ENCODE assay signal across 1 cellular context in the genomic region with DNA sequence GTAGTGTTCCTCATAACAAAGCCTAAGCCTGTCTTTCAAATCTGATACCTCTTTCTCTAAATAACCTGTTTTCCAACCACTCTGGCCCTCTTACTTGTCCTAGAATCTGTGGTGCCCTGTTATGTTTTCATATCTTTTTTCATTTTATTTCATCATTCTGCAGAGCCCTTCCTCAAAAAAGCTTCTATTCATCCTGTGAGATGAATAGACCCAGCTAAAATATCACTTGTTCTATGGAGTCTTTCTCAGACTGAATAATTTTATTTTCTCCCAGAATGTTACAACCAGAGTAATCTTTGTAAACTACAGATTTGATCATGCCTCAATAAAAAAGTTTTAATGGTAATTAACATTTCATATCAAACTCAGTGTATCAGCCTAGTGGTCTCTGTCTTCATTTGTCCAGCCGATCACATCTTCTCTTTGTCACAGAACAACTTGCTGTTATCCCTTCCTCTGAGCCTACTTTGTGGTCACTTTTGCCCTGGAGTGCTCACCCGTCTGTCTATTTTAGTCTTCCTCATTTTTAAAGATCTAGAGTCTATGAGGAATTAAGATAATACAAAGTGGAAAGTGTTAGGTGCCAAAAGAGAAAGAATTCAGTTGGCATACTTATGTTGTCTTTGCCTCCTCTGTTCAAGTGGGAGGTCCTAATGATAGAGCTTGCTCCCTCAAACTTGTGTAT.
TF ChIP-seq lines count a peak whose summit lies in the region.

No MANE protein-coding gene starts in this region.

TF ChIP-seq in K562, 482 proteins besides CTCF, POLR2A, EP300 and RAD21 (continued from another document and continues in another):
- TF ChIP-seq, protein P1, sequence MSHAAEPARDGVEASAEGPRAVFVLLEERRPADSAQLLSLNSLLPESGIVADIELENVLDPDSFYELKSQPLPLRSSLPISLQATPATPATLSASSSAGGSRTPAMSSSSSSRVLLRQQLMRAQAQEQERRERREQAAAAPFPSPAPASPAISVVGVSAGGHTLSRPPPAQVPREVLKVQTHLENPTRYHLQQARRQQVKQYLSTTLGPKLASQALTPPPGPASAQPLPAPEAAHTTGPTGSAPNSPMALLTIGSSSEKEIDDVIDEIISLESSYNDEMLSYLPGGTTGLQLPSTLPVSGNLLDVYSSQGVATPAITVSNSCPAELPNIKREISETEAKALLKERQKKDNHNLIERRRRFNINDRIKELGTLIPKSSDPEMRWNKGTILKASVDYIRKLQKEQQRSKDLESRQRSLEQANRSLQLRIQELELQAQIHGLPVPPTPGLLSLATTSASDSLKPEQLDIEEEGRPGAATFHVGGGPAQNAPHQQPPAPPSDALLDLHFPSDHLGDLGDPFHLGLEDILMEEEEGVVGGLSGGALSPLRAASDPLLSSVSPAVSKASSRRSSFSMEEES (CRISPR knock-in tag; IDR thresholded peaks at IDR 0.05): no peak
- TF ChIP-seq U2AF2 (optimal IDR thresholded peaks at IDR 0.05; ENCODE audit: low read depth, low read length) (no peak), KAT7 (CRISPR knock-in tag; IDR thresholded peaks at IDR 0.05; ENCODE audit: borderline replicate concordance) (peak; percentile 48; the same call in 1 of the 2 replicates), PHB (CRISPR knock-in tag; IDR thresholded peaks at IDR 0.05) (no peak), ETV6 (IDR thresholded peaks at IDR 0.05; ENCODE audit: borderline replicate concordance in 1 of 2, low read depth in 2 of 2, low read length in 1 of 2) (0 out of 4 replicates have a peak, but pooled peaks of 1 of the 2 experiments have one; percentile 50), ETV6 (CRISPR knock-in tag; IDR thresholded peaks at IDR 0.05; ENCODE audit: borderline replicate concordance) (no peak), ILF3 (IDR thresholded peaks at IDR 0.05; ENCODE audit: borderline replicate concordance) (no peak), MEF2D (tag; conservative IDR thresholded peaks at IDR 0.05; ENCODE audit: low read depth) (peak; percentile 71; the same call in 1 of the 2 replicates), BHLHE40 (IDR thresholded peaks at IDR 0.05; ENCODE audit: low read length) (0 out of 2 replicates have a peak, but pooled peaks have one; percentile 15), ZNF444 (CRISPR knock-in tag; IDR thresholded peaks at IDR 0.05) (no peak), PML (IDR thresholded peaks at IDR 0.05; ENCODE audit: low read length) (peak; percentile 53; the same call in 1 of the 2 replicates), NFE2L1 (tag; IDR thresholded peaks at IDR 0.05; ENCODE audit: borderline replicate concordance, low read depth) (no peak), RCOR1 (IDR thresholded peaks at IDR 0.05; ENCODE audit: borderline replicate concordance in 1 of 2, low read depth in 2 of 2, low read length in 2 of 2) (0 out of 4 replicates have a peak, but pooled peaks of 1 of the 2 experiments have one; percentile 35), SMARCC2 (IDR thresholded peaks at IDR 0.05; ENCODE audit: low read depth) (no peak), ZNF3 (CRISPR knock-in tag; IDR thresholded peaks at IDR 0.05) (no peak), SPI1 (IDR thresholded peaks at IDR 0.05; ENCODE audit: borderline replicate concordance, low read depth, low read length) (peak; percentile 85; the same call in 1 of the 2 replicates), HOXB6 (CRISPR knock-in tag; IDR thresholded peaks at IDR 0.05; ENCODE audit: borderline replicate concordance) (no peak), RFX7 (CRISPR knock-in tag; IDR thresholded peaks at IDR 0.05) (no peak), U2AF1 (optimal IDR thresholded peaks at IDR 0.05; ENCODE audit: low read depth, low read length) (no peak), ELF2 (CRISPR knock-in tag; IDR thresholded peaks at IDR 0.05) (no peak), NEUROD1 (IDR thresholded peaks at IDR 0.05; ENCODE audit: borderline replicate concordance, low read depth, low read length, partially characterized antibody) (no peak), FOXA1 (IDR thresholded peaks at IDR 0.05; ENCODE audit: borderline replicate concordance) (no peak), PRMT5 (CRISPR knock-in tag; IDR thresholded peaks at IDR 0.05) (no peak), PPARD (CRISPR knock-in tag; IDR thresholded peaks at IDR 0.05) (no peak), ZNF778 (CRISPR knock-in tag; IDR thresholded peaks at IDR 0.05) (no peak), TCF3 (CRISPR knock-in tag; IDR thresholded peaks at IDR 0.05) (peak; percentile 59), ZNF197 (CRISPR knock-in tag; IDR thresholded peaks at IDR 0.05; ENCODE audit: low read depth) (peak; percentile 59; the same call in 1 of the 2 replicates), SRSF1 (IDR thresholded peaks at IDR 0.05; ENCODE audit: low read depth, low read length) (no peak), TBL1XR1 (IDR thresholded peaks at IDR 0.05; ENCODE audit: low read length in 2 of 2) (peak in 1 of 2 experiments; percentile 51; a peak in 1 of 4 replicates), GATAD2B (IDR thresholded peaks at IDR 0.05; ENCODE audit: borderline replicate concordance) (no peak), ZNF311 (CRISPR knock-in tag; IDR thresholded peaks at IDR 0.05) (no peak), DMBX1 (CRISPR knock-in tag; IDR thresholded peaks at IDR 0.05; ENCODE audit: borderline replicate concordance) (no peak), GTF2E2 (tag; IDR thresholded peaks at IDR 0.05) (peak; percentile 59; the same call in 1 of the 2 replicates), DDX20 (tag; IDR thresholded peaks at IDR 0.05; ENCODE audit: low read depth) (no peak), TEAD4 (IDR thresholded peaks at IDR 0.05; ENCODE audit: low read length) (peak; percentile 57; the same call in 1 of the 2 replicates), TEAD4 (CRISPR knock-in tag; IDR thresholded peaks at IDR 0.05; ENCODE audit: borderline replicate concordance) (no peak)
- TF ChIP-seq, protein P2, sequence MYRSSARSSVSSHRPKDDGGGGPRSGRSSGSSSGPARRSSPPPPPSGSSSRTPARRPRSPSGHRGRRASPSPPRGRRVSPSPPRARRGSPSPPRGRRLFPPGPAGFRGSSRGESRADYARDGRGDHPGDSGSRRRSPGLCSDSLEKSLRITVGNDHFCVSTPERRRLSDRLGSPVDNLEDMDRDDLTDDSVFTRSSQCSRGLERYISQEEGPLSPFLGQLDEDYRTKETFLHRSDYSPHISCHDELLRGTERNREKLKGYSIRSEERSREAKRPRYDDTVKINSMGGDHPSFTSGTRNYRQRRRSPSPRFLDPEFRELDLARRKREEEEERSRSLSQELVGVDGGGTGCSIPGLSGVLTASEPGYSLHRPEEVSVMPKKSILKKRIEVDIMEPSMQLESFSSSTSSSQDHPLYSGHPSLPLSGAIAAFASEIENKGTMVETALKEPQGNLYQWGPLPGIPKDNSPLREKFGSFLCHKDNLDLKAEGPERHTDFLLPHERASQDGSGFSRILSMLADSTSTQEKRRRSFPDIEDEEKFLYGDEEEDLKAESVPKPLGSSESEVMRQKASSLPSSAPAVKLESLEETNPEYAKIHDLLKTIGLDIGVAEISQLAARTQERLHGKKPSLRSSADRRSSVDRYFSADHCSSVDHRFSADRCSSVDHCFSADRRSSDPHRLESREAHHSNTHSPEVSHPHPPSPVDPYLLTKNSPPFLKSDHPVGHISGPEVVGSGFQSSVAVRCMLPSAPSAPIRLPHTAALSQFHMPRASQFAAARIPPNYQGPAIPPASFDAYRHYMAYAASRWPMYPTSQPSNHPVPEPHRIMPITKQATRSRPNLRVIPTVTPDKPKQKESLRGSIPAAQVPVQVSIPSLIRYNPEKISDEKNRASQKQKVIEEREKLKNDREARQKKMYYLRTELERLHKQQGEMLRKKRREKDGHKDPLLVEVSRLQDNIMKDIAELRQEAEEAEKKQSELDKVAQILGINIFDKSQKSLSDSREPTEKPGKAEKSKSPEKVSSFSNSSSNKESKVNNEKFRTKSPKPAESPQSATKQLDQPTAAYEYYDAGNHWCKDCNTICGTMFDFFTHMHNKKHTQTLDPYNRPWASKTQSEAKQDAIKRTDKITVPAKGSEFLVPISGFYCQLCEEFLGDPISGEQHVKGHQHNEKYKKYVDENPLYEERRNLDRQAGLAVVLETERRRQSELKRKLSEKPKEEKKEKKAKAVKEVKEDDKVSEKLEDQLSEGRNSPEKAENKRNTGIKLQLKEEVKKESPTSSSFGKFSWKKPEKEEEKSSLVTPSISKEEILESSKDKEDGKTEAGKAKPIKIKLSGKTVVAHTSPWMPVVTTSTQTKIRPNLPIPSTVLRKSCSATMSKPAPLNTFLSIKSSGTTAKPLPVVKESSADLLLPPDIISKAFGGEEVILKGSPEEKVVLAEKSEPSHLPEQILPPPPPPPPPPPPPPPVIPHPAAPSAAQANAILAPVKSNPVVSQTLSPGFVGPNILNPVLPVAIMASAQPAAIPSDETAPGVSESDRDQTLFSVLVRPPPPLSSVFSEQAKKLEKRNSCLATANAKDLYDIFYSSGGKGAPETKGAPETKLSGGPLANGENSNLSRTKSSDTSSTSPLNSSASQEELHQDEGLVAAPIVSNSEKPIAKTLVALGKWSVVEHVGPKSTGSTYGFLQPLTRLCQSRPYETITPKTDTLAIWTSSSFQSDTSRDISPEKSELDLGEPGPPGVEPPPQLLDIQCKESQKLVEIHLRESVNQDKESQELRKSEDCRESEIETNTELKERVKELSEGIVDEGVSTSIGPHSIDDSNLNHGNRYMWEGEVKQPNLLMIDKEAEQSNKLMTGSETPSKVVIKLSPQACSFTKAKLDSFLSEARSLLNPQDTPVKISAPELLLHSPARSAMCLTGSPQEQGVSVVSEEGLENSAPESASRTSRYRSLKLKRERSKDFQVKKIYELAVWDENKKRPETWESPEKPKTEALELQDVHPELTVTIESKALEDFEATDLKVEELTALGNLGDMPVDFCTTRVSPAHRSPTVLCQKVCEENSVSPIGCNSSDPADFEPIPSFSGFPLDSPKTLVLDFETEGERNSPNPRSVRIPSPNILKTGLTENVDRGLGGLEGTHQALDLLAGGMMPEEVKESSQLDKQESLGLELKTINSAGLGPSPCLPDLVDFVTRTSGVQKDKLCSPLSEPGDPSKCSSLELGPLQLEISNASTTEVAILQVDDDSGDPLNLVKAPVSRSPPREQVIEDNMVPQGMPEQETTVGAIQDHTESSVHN (IDR thresholded peaks at IDR 0.05; ENCODE audit: borderline replicate concordance in 1 of 2, low read depth in 1 of 2): no peak
- TF ChIP-seq, protein P3, sequence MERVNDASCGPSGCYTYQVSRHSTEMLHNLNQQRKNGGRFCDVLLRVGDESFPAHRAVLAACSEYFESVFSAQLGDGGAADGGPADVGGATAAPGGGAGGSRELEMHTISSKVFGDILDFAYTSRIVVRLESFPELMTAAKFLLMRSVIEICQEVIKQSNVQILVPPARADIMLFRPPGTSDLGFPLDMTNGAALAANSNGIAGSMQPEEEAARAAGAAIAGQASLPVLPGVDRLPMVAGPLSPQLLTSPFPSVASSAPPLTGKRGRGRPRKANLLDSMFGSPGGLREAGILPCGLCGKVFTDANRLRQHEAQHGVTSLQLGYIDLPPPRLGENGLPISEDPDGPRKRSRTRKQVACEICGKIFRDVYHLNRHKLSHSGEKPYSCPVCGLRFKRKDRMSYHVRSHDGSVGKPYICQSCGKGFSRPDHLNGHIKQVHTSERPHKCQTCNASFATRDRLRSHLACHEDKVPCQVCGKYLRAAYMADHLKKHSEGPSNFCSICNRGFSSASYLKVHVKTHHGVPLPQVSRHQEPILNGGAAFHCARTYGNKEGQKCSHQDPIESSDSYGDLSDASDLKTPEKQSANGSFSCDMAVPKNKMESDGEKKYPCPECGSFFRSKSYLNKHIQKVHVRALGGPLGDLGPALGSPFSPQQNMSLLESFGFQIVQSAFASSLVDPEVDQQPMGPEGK (CRISPR knock-in tag; IDR thresholded peaks at IDR 0.05; ENCODE audit: borderline replicate concordance): no peak
- TF ChIP-seq, protein P4, sequence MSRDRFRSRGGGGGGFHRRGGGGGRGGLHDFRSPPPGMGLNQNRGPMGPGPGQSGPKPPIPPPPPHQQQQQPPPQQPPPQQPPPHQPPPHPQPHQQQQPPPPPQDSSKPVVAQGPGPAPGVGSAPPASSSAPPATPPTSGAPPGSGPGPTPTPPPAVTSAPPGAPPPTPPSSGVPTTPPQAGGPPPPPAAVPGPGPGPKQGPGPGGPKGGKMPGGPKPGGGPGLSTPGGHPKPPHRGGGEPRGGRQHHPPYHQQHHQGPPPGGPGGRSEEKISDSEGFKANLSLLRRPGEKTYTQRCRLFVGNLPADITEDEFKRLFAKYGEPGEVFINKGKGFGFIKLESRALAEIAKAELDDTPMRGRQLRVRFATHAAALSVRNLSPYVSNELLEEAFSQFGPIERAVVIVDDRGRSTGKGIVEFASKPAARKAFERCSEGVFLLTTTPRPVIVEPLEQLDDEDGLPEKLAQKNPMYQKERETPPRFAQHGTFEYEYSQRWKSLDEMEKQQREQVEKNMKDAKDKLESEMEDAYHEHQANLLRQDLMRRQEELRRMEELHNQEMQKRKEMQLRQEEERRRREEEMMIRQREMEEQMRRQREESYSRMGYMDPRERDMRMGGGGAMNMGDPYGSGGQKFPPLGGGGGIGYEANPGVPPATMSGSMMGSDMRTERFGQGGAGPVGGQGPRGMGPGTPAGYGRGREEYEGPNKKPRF (IDR thresholded peaks at IDR 0.05; ENCODE audit: low read depth, low read length): no peak
- TF ChIP-seq, protein P5, sequence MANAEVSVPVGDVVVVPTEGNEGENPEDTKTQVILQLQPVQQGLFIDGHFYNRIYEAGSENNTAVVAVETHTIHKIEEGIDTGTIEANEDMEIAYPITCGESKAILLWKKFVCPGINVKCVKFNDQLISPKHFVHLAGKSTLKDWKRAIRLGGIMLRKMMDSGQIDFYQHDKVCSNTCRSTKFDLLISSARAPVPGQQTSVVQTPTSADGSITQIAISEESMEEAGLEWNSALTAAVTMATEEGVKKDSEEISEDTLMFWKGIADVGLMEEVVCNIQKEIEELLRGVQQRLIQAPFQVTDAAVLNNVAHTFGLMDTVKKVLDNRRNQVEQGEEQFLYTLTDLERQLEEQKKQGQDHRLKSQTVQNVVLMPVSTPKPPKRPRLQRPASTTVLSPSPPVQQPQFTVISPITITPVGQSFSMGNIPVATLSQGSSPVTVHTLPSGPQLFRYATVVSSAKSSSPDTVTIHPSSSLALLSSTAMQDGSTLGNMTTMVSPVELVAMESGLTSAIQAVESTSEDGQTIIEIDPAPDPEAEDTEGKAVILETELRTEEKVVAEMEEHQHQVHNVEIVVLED (CRISPR knock-in tag; IDR thresholded peaks at IDR 0.05): no peak
- TF ChIP-seq, protein P6, sequence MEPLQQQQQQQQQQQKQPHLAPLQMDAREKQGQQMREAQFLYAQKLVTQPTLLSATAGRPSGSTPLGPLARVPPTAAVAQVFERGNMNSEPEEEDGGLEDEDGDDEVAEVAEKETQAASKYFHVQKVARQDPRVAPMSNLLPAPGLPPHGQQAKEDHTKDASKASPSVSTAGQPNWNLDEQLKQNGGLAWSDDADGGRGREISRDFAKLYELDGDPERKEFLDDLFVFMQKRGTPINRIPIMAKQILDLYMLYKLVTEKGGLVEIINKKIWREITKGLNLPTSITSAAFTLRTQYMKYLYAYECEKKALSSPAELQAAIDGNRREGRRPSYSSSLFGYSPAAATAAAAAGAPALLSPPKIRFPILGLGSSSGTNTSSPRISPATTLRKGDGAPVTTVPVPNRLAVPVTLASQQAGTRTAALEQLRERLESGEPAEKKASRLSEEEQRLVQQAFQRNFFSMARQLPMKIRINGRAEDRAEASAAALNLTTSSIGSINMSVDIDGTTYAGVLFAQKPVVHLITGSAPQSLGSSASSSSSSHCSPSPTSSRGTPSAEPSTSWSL (CRISPR knock-in tag; IDR thresholded peaks at IDR 0.05; ENCODE audit: borderline replicate concordance): no peak
- TF ChIP-seq, protein P7, sequence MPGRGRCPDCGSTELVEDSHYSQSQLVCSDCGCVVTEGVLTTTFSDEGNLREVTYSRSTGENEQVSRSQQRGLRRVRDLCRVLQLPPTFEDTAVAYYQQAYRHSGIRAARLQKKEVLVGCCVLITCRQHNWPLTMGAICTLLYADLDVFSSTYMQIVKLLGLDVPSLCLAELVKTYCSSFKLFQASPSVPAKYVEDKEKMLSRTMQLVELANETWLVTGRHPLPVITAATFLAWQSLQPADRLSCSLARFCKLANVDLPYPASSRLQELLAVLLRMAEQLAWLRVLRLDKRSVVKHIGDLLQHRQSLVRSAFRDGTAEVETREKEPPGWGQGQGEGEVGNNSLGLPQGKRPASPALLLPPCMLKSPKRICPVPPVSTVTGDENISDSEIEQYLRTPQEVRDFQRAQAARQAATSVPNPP (IDR thresholded peaks at IDR 0.05; ENCODE audit: borderline replicate concordance, insufficient read depth, insufficient read length): no peak
